Comparison of ENCODE assay signal across 17 cellular contexts in genomic region chr5:170113517-170113891, GRCh38. TPM values are rescaled to one million over a fixed set of nuclear protein-coding genes. Genes with fewer than 3 reads are reported as not detected.
"Had no signal": no experiment of that assay in that cellular context is flagged by ENCODE, and none has a peak within 500 bp of the region (broad histone marks: within the 10 kb centered on the region; RNA-seq: fewer than 3 reads in every experiment).

No MANE protein-coding gene starts in this region.

- H3K4me1 Mint-ChIP-seq: stimulated activated naive CD8-positive, alpha-beta T cell treated with anti-CD3 and anti-CD28 coated beads, Interleukin-15, amount 100 ng/mL, for 72 hours had no signal

- H3K27me3 Mint-ChIP-seq: activated CD4-positive, alpha-beta memory T cell treated with anti-CD3 and anti-CD28 coated beads for 36 hours had no signal

- H3K27ac ChIP-seq: breast epithelium, right atrium auricular region, skin epidermis, testis had no signal

- H3K36me3 Mint-ChIP-seq: activated CD4-positive, alpha-beta memory T cell treated with anti-CD3 and anti-CD28 coated beads for 36 hours had no signal

- H3K27me3 ChIP-seq: breast epithelium, right atrium auricular region, testis had no signal

- H3K9me3 Mint-ChIP-seq: activated CD4-positive, alpha-beta memory T cell treated with anti-CD3 and anti-CD28 coated beads for 36 hours; stimulated activated naive CD8-positive, alpha-beta T cell treated with anti-CD3 and anti-CD28 coated beads, Interleukin-15, amount 100 ng/mL, for 72 hours had no signal

- H3K4me3 Mint-ChIP-seq: activated CD4-positive, alpha-beta memory T cell treated with anti-CD3 and anti-CD28 coated beads for 36 hours; stimulated activated naive CD8-positive, alpha-beta T cell treated with anti-CD3 and anti-CD28 coated beads, Interleukin-15, amount 100 ng/mL, for 72 hours had no signal

- ATAC-seq: esophagus mucosa; stimulated activated naive CD8-positive, alpha-beta T cell treated with anti-CD3 and anti-CD28 coated beads, Interleukin-15, amount 100 ng/mL, for 72 hours had no signal

- H3K36me3 ChIP-seq: breast epithelium, right atrium auricular region had no signal

- DNase-seq: activated CD4-positive, alpha-beta memory T cell treated with anti-CD3 and anti-CD28 coated beads for 36 hours; activated CD4-positive, alpha-beta T cell treated with anti-CD3 and anti-CD28 coated beads for 1 hour; aorta; dermis blood vessel endothelial cell; glutamatergic neuron; midbrain; stimulated activated CD4-positive, alpha-beta T cell treated with anti-CD3 and anti-CD28 coated beads, Interleukin-4, amount 100 ng/mL, for 4 hours; stimulated activated naive CD8-positive, alpha-beta T cell treated with anti-CD3 and anti-CD28 coated beads, Interleukin-15, amount 100 ng/mL, for 72 hours; testis had no signal

- H3K27ac Mint-ChIP-seq: activated CD4-positive, alpha-beta memory T cell treated with anti-CD3 and anti-CD28 coated beads for 36 hours; stimulated activated naive CD8-positive, alpha-beta T cell treated with anti-CD3 and anti-CD28 coated beads, Interleukin-15, amount 100 ng/mL, for 72 hours had no signal

- H3K4me1 ChIP-seq: breast epithelium, right atrium auricular region, testis had no signal

- H3K4me3 ChIP-seq: breast epithelium, right atrium auricular region, skin epidermis, testis had no signal

- H3K9me3 ChIP-seq: breast epithelium, testis had no signal

RNA-seq across cellular contexts. Expression of gene FOXI1, which starts 7.8 kb away (rescaled TPM):
- total RNA-seq: activated CD4-positive, alpha-beta memory T cell treated with anti-CD3 and anti-CD28 coated beads for 36 hours; aorta; cerebellum; dermis blood vessel endothelial cell; fibroblast of villous mesenchyme; posterior vena cava; right atrium auricular region; urinary bladder had no signal
- polyA plus RNA-seq: aorta, urinary bladder had no signal
